Comparison of ENCODE assay signal across 26 cellular contexts in the genomic region with DNA sequence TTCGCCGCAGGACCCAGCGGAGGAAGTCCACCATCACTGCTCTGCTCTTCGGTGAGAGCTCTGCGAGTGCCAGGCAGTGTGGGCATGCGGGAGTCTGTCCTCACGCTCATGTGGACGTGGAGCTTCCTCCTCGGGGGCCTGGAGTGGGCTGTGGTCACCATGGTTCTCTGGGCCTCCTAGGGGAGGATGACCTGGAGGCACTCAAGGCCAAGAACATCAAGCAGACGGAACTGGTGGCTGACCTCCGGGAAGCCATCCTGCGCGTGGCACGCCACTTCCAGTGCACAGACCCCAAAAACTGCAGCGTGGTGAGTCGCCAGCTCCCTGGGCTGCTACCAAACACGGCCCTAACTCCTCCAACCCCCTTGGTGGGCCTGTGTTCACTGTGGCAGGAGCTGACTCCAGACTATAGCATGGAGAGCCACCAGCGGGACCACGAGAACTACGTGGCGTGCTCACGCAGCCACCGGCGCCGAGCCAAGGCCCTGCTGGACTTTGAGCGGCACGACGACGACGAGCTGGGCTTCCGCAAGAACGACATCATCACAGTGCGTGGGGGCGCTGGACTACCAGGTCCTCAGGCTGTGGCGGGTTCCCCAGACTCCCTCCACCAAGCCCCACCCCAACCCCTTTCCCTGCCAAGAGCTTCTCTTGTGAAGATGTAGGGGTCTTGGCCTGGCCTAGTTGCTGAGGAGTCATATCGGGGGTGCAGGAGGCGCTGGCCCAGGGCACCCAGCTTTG. TPM values are rescaled to one million over a fixed set of nuclear protein-coding genes. Genes with fewer than 3 reads are reported as not detected.
A peak's percentile ranks its signal among the peaks of the same experiment; 100 is the strongest.
DNase-seq lines count a peak whose midpoint lies in the region; ATAC-seq and TF ChIP-seq lines count a peak whose summit lies in the region.
"Had no signal": no experiment of that assay in that cellular context is flagged by ENCODE, and none has a peak within 500 bp of the region (broad histone marks: within the 10 kb centered on the region; RNA-seq: fewer than 3 reads in every experiment).

No MANE protein-coding gene starts in this region.

- H3K4me1 Mint-ChIP-seq in endodermal cell = no peaks in the 10 kb centered on the region
- H3K4me1 Mint-ChIP-seq: H9 had no signal

- intact Hi-C loops in sciatic nerve (cut with DNase I) = no loop called here

- H3K36me3 ChIP-seq in H7 (replicated peaks; ENCODE audit: control insufficient read depth, insufficient read depth, low read length) (peaks cover 10% of the 10 kb centered on the region), endodermal cell (ENCODE audit: control insufficient read depth, insufficient read depth, low read length) (peaks cover 45% of the 10 kb centered on the region), gastroesophageal sphincter (peaks cover 0 to 99% of the 10 kb centered on the region in 2 donors)
- H3K36me3 ChIP-seq: uterus had no signal

- H3K4me3 ChIP-seq in H7 (ENCODE audit: insufficient read depth, low read depth, low read length) (no peak overlapping the region), endodermal cell (ENCODE audit: low read length) (no peak overlapping the region), gastroesophageal sphincter (no peak overlapping the region)
- H3K4me3 ChIP-seq: adrenal gland, breast epithelium, lung, thoracic aorta, uterus had no signal

- H3K4me3 Mint-ChIP-seq in endodermal cell = no peak overlapping the region
- H3K4me3 Mint-ChIP-seq: CD8-positive, alpha-beta memory T cell; H9; stimulated activated naive CD8-positive, alpha-beta T cell treated with anti-CD3 and anti-CD28 coated beads, Interleukin-15, Interleukin-2, amounts not matched to agents 100 ng/mL and 50 ng/mL, for 24 hours had no signal

- no peak overlapping the region for H3K27ac ChIP-seq in endodermal cell (ENCODE audit: low read depth, low read length)
- H3K27ac ChIP-seq in gastroesophageal sphincter = no peak overlapping the region
- H3K27ac ChIP-seq: adrenal gland, thoracic aorta, uterus had no signal

- H3K9me3 Mint-ChIP-seq in endodermal cell = no peaks in the 10 kb centered on the region
- H3K9me3 Mint-ChIP-seq: CD8-positive, alpha-beta memory T cell; H9; stimulated activated naive CD8-positive, alpha-beta T cell treated with anti-CD3 and anti-CD28 coated beads, Interleukin-15, Interleukin-2, amounts not matched to agents 100 ng/mL and 50 ng/mL, for 24 hours had no signal

- no peak for TF ChIP-seq EP300 in gastroesophageal sphincter (IDR thresholded peaks at IDR 0.05)

- ATAC-seq in sciatic nerve (no peak), gastroesophageal sphincter (no peak)

- DNase-seq in activated effector memory CD4-positive, alpha-beta T cell treated with anti-CD3 and anti-CD28 coated beads, Interleukin-2, amount 50 U/mL, for 16 hours = peak; percentile 57
- DNase-seq in activated effector memory CD4-positive, alpha-beta T cell treated with Interleukin-2 at 50 U/mL for 16 hours = no peak
- DNase-seq in H7 (peak; percentile 45), endodermal cell (no peak), sciatic nerve (ENCODE audit: low spot score) (peak; percentile 54), NCI-H2107 treated with DMSO at 0.1 percent for 48 hours (lab: John Stamatoyannopoulos, UW; ENCODE audit: unreplicated experiment) (no peak)
- DNase-seq in stimulated activated CD4-positive, alpha-beta T cell treated with anti-CD3 and anti-CD28 coated beads, Interleukin-2, amount 100 ng/mL, for 48 hours = no peak
- DNase-seq: adrenal gland; CD8-positive, alpha-beta memory T cell; DMS 273 treated with DMSO at 0.1 percent for 48 hours; effector CD4-positive, alpha-beta T cell; H9; IMR-90; kidney; NCI-H1092 treated with DMSO at 0.1 percent for 48 hours; NCI-H187; NCI-H526 treated with DMSO at 0.1 percent for 48 hours; SIG-M5; stimulated activated CD4-positive, alpha-beta T cell treated with anti-CD3 and anti-CD28 coated beads, Interleukin-15, amount 100 ng/mL, for 24 hours; uterus had no signal

- H3K27me3 ChIP-seq in H7 (ENCODE audit: control insufficient read depth, insufficient read depth, low read length) = no peaks in the 10 kb centered on the region
- no peaks in the 10 kb centered on the region for H3K27me3 ChIP-seq in endodermal cell (ENCODE audit: control insufficient read depth, insufficient read depth, low read length, poor library complexity, severe bottlenecking)
- H3K27me3 ChIP-seq in gastroesophageal sphincter = no peaks in the 10 kb centered on the region
- H3K27me3 ChIP-seq: adrenal gland, breast epithelium, uterus had no signal

- H3K27ac Mint-ChIP-seq in endodermal cell = peak overlapping the region; percentile 39
- H3K27ac Mint-ChIP-seq: H9; progenitor cell of endocrine pancreas; stimulated activated naive CD8-positive, alpha-beta T cell treated with anti-CD3 and anti-CD28 coated beads, Interleukin-15, Interleukin-2, amounts not matched to agents 100 ng/mL and 50 ng/mL, for 24 hours had no signal

- no peak for TF ChIP-seq POLR2A in gastroesophageal sphincter (IDR thresholded peaks at IDR 0.05)

- H3K4me1 ChIP-seq in endodermal cell (ENCODE audit: control insufficient read depth, insufficient read depth, low read length) (no peaks in the 10 kb centered on the region), gastroesophageal sphincter (no peaks in the 10 kb centered on the region)
- H3K4me1 ChIP-seq: adrenal gland, breast epithelium, uterus had no signal

- 94 to 95% methylated on average over 22 to 36 of the region's 37 CpGs for WGBS in endodermal cell (ENCODE audit: insufficient coverage in 1 of 2, insufficient read length in 1 of 2), 2 experiments
- WGBS in gastroesophageal sphincter (ENCODE audit: low coverage in 1 of 2), 2 donors = no CpG with 5 or more reads among the region's 37 CpGs

- H3K36me3 Mint-ChIP-seq in endodermal cell (ENCODE audit: low read depth) = peaks cover 42% of the 10 kb centered on the region

- no peak overlapping the region for H3K9ac ChIP-seq in endodermal cell (ENCODE audit: extremely low read depth, low read length, poor library complexity, severe bottlenecking)

- no peaks in the 10 kb centered on the region for H3K27me3 Mint-ChIP-seq in endodermal cell (ENCODE audit: insufficient read depth)
- H3K27me3 Mint-ChIP-seq: CD8-positive, alpha-beta memory T cell; progenitor cell of endocrine pancreas; stimulated activated naive CD8-positive, alpha-beta T cell treated with anti-CD3 and anti-CD28 coated beads, Interleukin-15, Interleukin-2, amounts not matched to agents 100 ng/mL and 50 ng/mL, for 24 hours had no signal

- TF ChIP-seq CTCF in endodermal cell (conservative IDR thresholded peaks at IDR 0.05) (no peak), gastroesophageal sphincter (IDR thresholded peaks at IDR 0.05) (no peak)

- H3K9me3 ChIP-seq in endodermal cell (ENCODE audit: control insufficient read depth, low read length) (no peaks in the 10 kb centered on the region), gastroesophageal sphincter (no peaks in the 10 kb centered on the region)
- H3K9me3 ChIP-seq: adrenal gland, breast epithelium, thoracic aorta, uterus had no signal

RNA-seq across cellular contexts. Expression of a gene that starts 36.8 kb away (rescaled TPM):
- 75.9 and 113 TPM in 2 replicates for total RNA-seq in H7 (2014; rRNA removed; shearing (Covaris generic))
- total RNA-seq in endodermal cell = 10 to 100 TPM; 83.7 to 90.4 TPM
- 80.2 TPM for polyA plus RNA-seq in endodermal cell (2013, experiment 1 of 2)
- polyA plus RNA-seq in endodermal cell (2013, experiment 2 of 2) = 69.6 TPM
- total RNA-seq in sciatic nerve = 55.9 TPM
- total RNA-seq in gastroesophageal sphincter = 10 to 100 TPM; 36.6 to 46.3 (median 40.6) TPM

Comparison
In these comparisons a context has a peak if more than half of its experiments do, and no peak if none do; other contexts are left out.
1. DNase-seq: peak in activated effector memory CD4-positive, alpha-beta T cell treated with anti-CD3 and anti-CD28 coated beads, Interleukin-2, amount 50 U/mL, for 16 hours (single experiment), H7 (single experiment) and sciatic nerve (single experiment); none in activated effector memory CD4-positive, alpha-beta T cell treated with Interleukin-2 at 50 U/mL for 16 hours (single experiment), endodermal cell (single experiment), stimulated activated CD4-positive, alpha-beta T cell treated with anti-CD3 and anti-CD28 coated beads, Interleukin-2, amount 100 ng/mL, for 48 hours (0 of 2) and NCI-H2107 treated with DMSO at 0.1 percent for 48 hours (single experiment).